ENCODE assay signal across 13 cellular contexts in the genomic region with DNA sequence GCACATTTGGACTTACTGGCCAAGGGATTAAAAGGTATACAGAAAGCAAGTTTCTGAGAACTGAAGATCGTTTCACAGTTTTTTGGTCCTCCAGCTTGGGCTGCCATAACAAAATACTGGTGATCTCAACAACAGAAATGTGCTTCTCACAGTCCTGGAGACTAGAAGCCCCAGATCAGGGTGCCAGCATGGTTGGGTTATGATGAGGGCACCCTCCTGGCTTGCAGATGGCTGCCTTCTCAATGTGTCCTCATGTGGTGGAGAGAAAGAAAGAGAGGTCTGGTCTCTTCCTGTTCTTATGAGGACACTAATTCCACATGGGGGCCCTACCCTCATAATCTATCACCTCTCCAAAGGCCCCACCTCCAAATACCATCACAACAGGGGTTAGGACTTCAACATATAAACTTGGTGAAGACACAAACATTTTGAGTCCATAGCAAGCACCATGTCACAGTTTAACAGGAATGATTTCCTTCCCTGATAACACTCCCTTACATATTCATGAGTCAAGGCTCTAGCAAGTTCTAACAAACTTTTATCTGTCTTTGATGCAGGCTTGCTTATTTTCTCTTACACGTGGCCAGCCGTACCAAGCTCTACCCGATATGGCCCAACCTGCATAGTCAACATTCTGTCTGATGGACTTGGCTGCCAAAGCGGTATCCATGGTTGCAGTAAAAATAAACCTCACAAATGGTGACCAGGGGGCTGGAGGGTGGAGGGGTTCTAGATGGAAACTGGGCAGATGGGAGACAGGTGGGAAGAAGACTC. TPM values are rescaled to one million over a fixed set of nuclear protein-coding genes. Genes with fewer than 3 reads are reported as not detected.
DNase-seq lines count a peak whose midpoint lies in the region; ATAC-seq, FAIRE-seq and TF ChIP-seq lines count a peak whose summit lies in the region.
"Had no signal": no experiment of that assay in that cellular context is flagged by ENCODE, and none has a peak within 500 bp of the region (broad histone marks: within the 10 kb centered on the region; RNA-seq: fewer than 3 reads in every experiment).

No MANE protein-coding gene starts in this region.

- no peak overlapping the region for H3K4me3 Mint-ChIP-seq in immature natural killer cell
- no peak overlapping the region for H3K4me3 Mint-ChIP-seq in stimulated activated memory B cell treated with anti-CD40 and anti-IgM and Interleukin-4, amounts not matched to agents 10 μg/mL and 1 μg/mL and 100 μg/mL, for 72 hours
- H3K4me3 Mint-ChIP-seq in stimulated activated effector memory CD8-positive, alpha-beta T cell treated with anti-CD3 and anti-CD28 coated beads, Interleukin-12 subunit alpha, Interleukin-12 subunit beta, amount 100 ng/mL, for 72 hours: no peak overlapping the region
- H3K4me3 Mint-ChIP-seq: CD4-positive, alpha-beta T cell; T-helper 1 cell treated with Interleukin-12 subunit alpha and Interleukin-12 subunit beta and Interleukin-4 antibody, amounts not matched to agents 30 μg/mL and 1 μg/mL, for 36 hours had no signal

- TF ChIP-seq POLR2A in GM12891 (IDR thresholded peaks at IDR 0.05; ENCODE audit: low read depth, low read length): no peak

- POLR2A ChIA-PET in OCI-LY7 (lab: Charles Lee): interaction anchor here (0.6 kb wide), 1 partner anchor 180 kb away, joined by 4 read pairs; no protein-coding TSS in a partner anchor

- in situ Hi-C loops in GM23248 (cut with MboI): no loop called here

- H3K27me3 Mint-ChIP-seq in immature natural killer cell (ENCODE audit: low read depth in 3 of 3): peaks cover 0 to 3% (median 2%) of the 10 kb centered on the region in 3 donors
- H3K27me3 Mint-ChIP-seq in stimulated activated memory B cell treated with anti-CD40 and anti-IgM and Interleukin-4, amounts not matched to agents 10 μg/mL and 1 μg/mL and 100 μg/mL, for 72 hours: no peaks in the 10 kb centered on the region
- H3K27me3 Mint-ChIP-seq: CD4-positive, alpha-beta T cell had no signal

- H3K4me1 ChIP-seq in GM23248 (ENCODE audit: insufficient read depth) (no peaks in the 10 kb centered on the region), OCI-LY7 (ENCODE audit: insufficient read depth, low read length, poor library complexity, severe bottlenecking) (peaks cover 6% of the 10 kb centered on the region), psoas muscle (peaks cover 14% of the 10 kb centered on the region)

- H2AFZ ChIP-seq in GM23248 (peak overlapping the region; percentile 91), OCI-LY7 (ENCODE audit: low read length) (peak overlapping the region; percentile 94)

- H3K36me3 ChIP-seq in GM23248 (ENCODE audit: low read depth) (no peaks in the 10 kb centered on the region), OCI-LY7 (ENCODE audit: insufficient read depth, low read length) (no peaks in the 10 kb centered on the region), psoas muscle (ENCODE audit: insufficient read depth in 1 of 2, low read depth in 1 of 2) (no peaks in the 10 kb centered on the region)

- peaks cover 21 to 32% of the 10 kb centered on the region in 2 donors for H3K4me1 Mint-ChIP-seq in immature natural killer cell
- peaks cover 8% of the 10 kb centered on the region for H3K4me1 Mint-ChIP-seq in stimulated activated memory B cell treated with anti-CD40 and anti-IgM and Interleukin-4, amounts not matched to agents 10 μg/mL and 1 μg/mL and 100 μg/mL, for 72 hours
- H3K4me1 Mint-ChIP-seq in stimulated activated effector memory CD8-positive, alpha-beta T cell treated with anti-CD3 and anti-CD28 coated beads, Interleukin-12 subunit alpha, Interleukin-12 subunit beta, amount 100 ng/mL, for 72 hours: peaks cover 8% of the 10 kb centered on the region

- H3K9me3 Mint-ChIP-seq in immature natural killer cell: no peaks in the 10 kb centered on the region
- no peaks in the 10 kb centered on the region for H3K9me3 Mint-ChIP-seq in stimulated activated memory B cell treated with anti-CD40 and anti-IgM and Interleukin-4, amounts not matched to agents 10 μg/mL and 1 μg/mL and 100 μg/mL, for 72 hours
- H3K9me3 Mint-ChIP-seq in stimulated activated effector memory CD8-positive, alpha-beta T cell treated with anti-CD3 and anti-CD28 coated beads, Interleukin-12 subunit alpha, Interleukin-12 subunit beta, amount 100 ng/mL, for 72 hours: no peaks in the 10 kb centered on the region
- H3K9me3 Mint-ChIP-seq: CD4-positive, alpha-beta T cell; T-helper 1 cell treated with Interleukin-12 subunit alpha and Interleukin-12 subunit beta and Interleukin-4 antibody, amounts not matched to agents 30 μg/mL and 1 μg/mL, for 36 hours had no signal

- intact Hi-C loops in OCI-LY7 (cut with micrococcal nuclease; ENCODE audit: unreplicated experiment) (loop anchor here (1.0 to 2.0 kb wide), 3 partner anchors 70 to 210 kb away; a partner anchor contains a TSS), psoas muscle (cut with DNase I) (loop anchor here (2.0 to 10.0 kb wide), 5 partner anchors 30 to 280 kb away; a partner anchor contains a TSS)

- H3K27me3 ChIP-seq in GM23248 (replicated peaks; ENCODE audit: insufficient read depth): peaks cover 7% of the 10 kb centered on the region; the same call in 1 of the 2 replicates
- H3K27me3 ChIP-seq in psoas muscle (ENCODE audit: insufficient read depth in 3 of 3, low read length in 2 of 3): no peaks in the 10 kb centered on the region

- H3K4me2 ChIP-seq in GM23248 (ENCODE audit: unreplicated experiment) (no peak overlapping the region), OCI-LY7 (ENCODE audit: low read length) (no peak overlapping the region)

- CTCF ChIA-PET in OCI-LY7 (lab: Charles Lee; ENCODE audit: unreplicated experiment): no interaction called here

- H3K27ac ChIP-seq in GM23248 (no peak overlapping the region), OCI-LY7 (ENCODE audit: low read depth, low read length, poor library complexity, severe bottlenecking) (no peak overlapping the region), psoas muscle (peak overlapping the region; percentile 23)

- TF ChIP-seq CTCF in OCI-LY7 (conservative IDR thresholded peaks at IDR 0.05; ENCODE audit: low read length): no peak
- TF ChIP-seq CTCF in psoas muscle (IDR thresholded peaks at IDR 0.05): no peak

- H3K4me3 ChIP-seq in GM23248 (no peak overlapping the region), OCI-LY7 (ENCODE audit: low read depth, low read length, poor library complexity, severe bottlenecking) (no peak overlapping the region), psoas muscle (no peak overlapping the region)

- no peak for FAIRE-seq in GM12891 (lab: Jason Lieb, UNC)

- H3K9me3 ChIP-seq in GM23248 (ENCODE audit: low read depth) (no peaks in the 10 kb centered on the region), OCI-LY7 (ENCODE audit: low read length) (no peaks in the 10 kb centered on the region), psoas muscle (no peaks in the 10 kb centered on the region)

- no TSS peak for BruUV-seq in OCI-LY7 (replicated peaks; lab: Mats Ljungman, UMichigan)

- no peaks in the 10 kb centered on the region for H3K9me2 ChIP-seq in GM23248 (ENCODE audit: insufficient read depth)
- H3K9me2 ChIP-seq in OCI-LY7 (ENCODE audit: insufficient read depth, low read length): no peaks in the 10 kb centered on the region

- ATAC-seq in psoas muscle: peak in 3 of 4 donors; percentile 58 to 70 (median 62)
- ATAC-seq in stimulated activated memory B cell treated with anti-CD40 and anti-IgM and Interleukin-4, amounts not matched to agents 10 μg/mL and 1 μg/mL and 100 μg/mL, for 72 hours: no peak
- no peak for ATAC-seq in stimulated activated effector memory CD8-positive, alpha-beta T cell treated with anti-CD3 and anti-CD28 coated beads, Interleukin-12 subunit alpha, Interleukin-12 subunit beta, amount 100 ng/mL, for 72 hours

- 15 to 16% methylated on average over 5 of the region's 5 CpGs for WGBS in GM23248 (ENCODE audit: low coverage in 1 of 2, low lambda C conversion rate in 2 of 2, missing lambda C conversion rate in 2 of 2), 2 experiments
- 29 to 45% (median 38%) methylated on average over 5 of the region's 5 CpGs for WGBS in psoas muscle, 3 donors

- no peaks in the 10 kb centered on the region for H4K20me1 ChIP-seq in GM23248 (ENCODE audit: insufficient read depth)
- H4K20me1 ChIP-seq in OCI-LY7 (ENCODE audit: insufficient read depth, low read length): no peaks in the 10 kb centered on the region

- H3K36me3 Mint-ChIP-seq in immature natural killer cell: no peaks in the 10 kb centered on the region
- no peaks in the 10 kb centered on the region for H3K36me3 Mint-ChIP-seq in stimulated activated memory B cell treated with anti-CD40 and anti-IgM and Interleukin-4, amounts not matched to agents 10 μg/mL and 1 μg/mL and 100 μg/mL, for 72 hours
- H3K36me3 Mint-ChIP-seq in stimulated activated effector memory CD8-positive, alpha-beta T cell treated with anti-CD3 and anti-CD28 coated beads, Interleukin-12 subunit alpha, Interleukin-12 subunit beta, amount 100 ng/mL, for 72 hours: no peaks in the 10 kb centered on the region

- H3K79me2 ChIP-seq in GM23248 (ENCODE audit: insufficient read depth): no peaks in the 10 kb centered on the region
- no peaks in the 10 kb centered on the region for H3K79me2 ChIP-seq in OCI-LY7 (ENCODE audit: insufficient read depth, low read depth, low read length)

- no peak overlapping the region for H3K9ac ChIP-seq in GM23248

- DNase-seq in GM23248: no peak
- no peak for DNase-seq in OCI-LY7 (ENCODE audit: low spot score)
- DNase-seq in immature natural killer cell: no peak
- no peak for DNase-seq in psoas muscle
- no peak for DNase-seq in GM12891 (ENCODE audit: insufficient read length, low spot score)
- no peak for DNase-seq in T-helper 2 cell
- DNase-seq in stimulated activated effector memory CD8-positive, alpha-beta T cell treated with anti-CD3 and anti-CD28 coated beads, Interleukin-12 subunit alpha, Interleukin-12 subunit beta, amount 100 ng/mL, for 72 hours (ENCODE audit: low spot score in 2 of 2): no peak
- DNase-seq: cortex of kidney had no signal

- peak overlapping the region in 4 of 6 donors; percentile 14 to 49 (median 32) for H3K27ac Mint-ChIP-seq in immature natural killer cell
- no peak overlapping the region for H3K27ac Mint-ChIP-seq in stimulated activated memory B cell treated with anti-CD40 and anti-IgM and Interleukin-4, amounts not matched to agents 10 μg/mL and 1 μg/mL and 100 μg/mL, for 72 hours
- H3K27ac Mint-ChIP-seq in stimulated activated effector memory CD8-positive, alpha-beta T cell treated with anti-CD3 and anti-CD28 coated beads, Interleukin-12 subunit alpha, Interleukin-12 subunit beta, amount 100 ng/mL, for 72 hours: no peak overlapping the region
- H3K27ac Mint-ChIP-seq: CD4-positive, alpha-beta T cell; T-helper 1 cell treated with Interleukin-12 subunit alpha and Interleukin-12 subunit beta and Interleukin-4 antibody, amounts not matched to agents 30 μg/mL and 1 μg/mL, for 36 hours had no signal

- no peaks in the 10 kb centered on the region for H3F3A ChIP-seq in GM23248 (ENCODE audit: insufficient read depth)

RNA-seq across cellular contexts. Expression of a gene that starts 20.3 kb away (rescaled TPM):
- not detected in 2 replicates for total RNA-seq in GM23248 (2014; rRNA removed; shearing (Covaris generic))
- polyA plus RNA-seq in GM23248 (2016; fragmentation: Nextera tagmentation; extraction: Ambion mirVana) (not detected in 2 replicates), immature natural killer cell (10 to 100 TPM; 13.0 to 64.7 (median 30.5) TPM), psoas muscle (under 1 TPM in 1 of 3 donors, not detected in 2; 0.10 TPM)
- not detected in 2 replicates for total RNA-seq in OCI-LY7 (2014; rRNA removed; shearing (Covaris generic))
- total RNA-seq in OCI-LY7 (2022) (not detected in 2 replicates), psoas muscle (under 1 TPM; 0.28 to 0.96 (median 0.74) TPM)
- polyA plus RNA-seq in GM12891 (2012; ENCODE audit: low read depth, missing spikeins): not detected
- total RNA-seq: H4, LHCN-M2 had no signal

RNA-seq across cellular contexts. Expression of a gene that starts 29.9 kb away (rescaled TPM):
- total RNA-seq in GM23248 (2014; rRNA removed; shearing (Covaris generic)): 568 and 644 TPM in 2 replicates
- polyA plus RNA-seq in GM23248 (2016; fragmentation: Nextera tagmentation; extraction: Ambion mirVana) (837 and 851 TPM in 2 replicates), immature natural killer cell (1,000 to 10,000 TPM; 1,394 to 2,060 (median 1,454) TPM), psoas muscle (100 to 1,000 TPM; 170 to 274 (median 244) TPM)
- 257 and 264 TPM in 2 replicates for total RNA-seq in OCI-LY7 (2014; rRNA removed; shearing (Covaris generic))
- total RNA-seq in OCI-LY7 (2022) (512 and 545 TPM in 2 replicates), psoas muscle (100 to 1,000 TPM; 150 to 218 (median 188) TPM)
- polyA plus RNA-seq in GM12891 (2012; ENCODE audit: low read depth, missing spikeins): 389 TPM

Comparison
In these comparisons a context has a peak if more than half of its experiments do, and no peak if none do; other contexts are left out.
1. H3K27ac Mint-ChIP-seq: peak in immature natural killer cell (4 of 6); none in stimulated activated memory B cell treated with anti-CD40 and anti-IgM and Interleukin-4, amounts not matched to agents 10 μg/mL and 1 μg/mL and 100 μg/mL, for 72 hours (single experiment) and stimulated activated effector memory CD8-positive, alpha-beta T cell treated with anti-CD3 and anti-CD28 coated beads, Interleukin-12 subunit alpha, Interleukin-12 subunit beta, amount 100 ng/mL, for 72 hours (single experiment).
2. ATAC-seq: peak in psoas muscle (3 of 4); none in stimulated activated memory B cell treated with anti-CD40 and anti-IgM and Interleukin-4, amounts not matched to agents 10 μg/mL and 1 μg/mL and 100 μg/mL, for 72 hours (single experiment) and stimulated activated effector memory CD8-positive, alpha-beta T cell treated with anti-CD3 and anti-CD28 coated beads, Interleukin-12 subunit alpha, Interleukin-12 subunit beta, amount 100 ng/mL, for 72 hours (single experiment).